Comparison of ENCODE assay signal across 1 cellular context in the genomic region with DNA sequence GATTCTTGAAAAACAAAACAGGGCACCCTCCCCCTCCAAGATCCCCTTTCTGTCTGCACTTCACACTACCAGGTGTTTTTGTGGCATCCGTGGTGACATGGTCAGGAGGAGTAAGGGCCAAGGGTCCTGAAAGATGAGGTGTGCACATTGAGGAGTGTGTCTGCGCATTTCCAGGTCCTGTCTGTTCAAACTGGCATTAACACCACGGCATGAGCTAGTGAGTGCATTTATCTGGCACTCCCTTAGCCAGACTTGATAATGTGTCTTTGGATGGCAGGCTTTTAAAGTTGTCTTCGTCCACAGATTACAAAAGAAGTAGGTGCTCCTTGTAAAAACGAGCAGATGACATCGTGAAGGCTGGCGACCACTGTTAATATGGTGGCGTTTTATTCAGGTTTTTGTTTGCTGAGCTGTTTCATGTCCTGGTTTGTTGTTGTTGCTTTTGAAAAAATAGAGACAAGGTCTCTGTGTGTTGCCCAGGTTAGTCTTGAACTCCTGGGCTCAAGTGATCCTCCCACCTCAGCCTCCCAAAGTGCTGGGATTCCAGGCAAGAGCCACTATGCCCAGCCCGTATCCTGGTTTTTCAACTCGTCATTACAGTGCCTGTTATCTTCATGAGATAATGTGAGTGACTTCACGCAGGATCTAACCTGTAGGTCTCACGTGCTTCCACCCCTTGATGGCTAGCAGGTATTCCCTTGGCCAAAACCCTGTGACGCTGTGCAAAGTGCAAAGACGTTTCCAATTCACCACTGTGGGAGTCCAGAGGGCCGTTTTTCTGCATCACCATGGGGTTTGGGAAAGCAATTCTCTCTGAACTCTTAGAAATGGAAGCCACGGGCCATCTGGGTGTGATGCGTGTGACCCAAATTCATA.
TF ChIP-seq lines count a peak whose summit lies in the region.

No MANE protein-coding gene starts in this region.

TF ChIP-seq in HepG2, 621 proteins besides CTCF, POLR2A, EP300 and RAD21:
- TF ChIP-seq MATR3 (CRISPR knock-in tag; IDR thresholded peaks at IDR 0.05) = no peak
- TF ChIP-seq RBFOX2 (IDR thresholded peaks at IDR 0.05; ENCODE audit: low read depth, low read length) = 0 out of 2 replicates have a peak, but pooled peaks have one; percentile 11
